ENCODE assay signal across 5 cellular contexts in genomic region chr11:61882267-61882666, GRCh38. TPM values are rescaled to one million over a fixed set of nuclear protein-coding genes. Genes with fewer than 3 reads are reported as not detected.
"Had no signal": no experiment of that assay in that cellular context is flagged by ENCODE, and none has a peak within 500 bp of the region (broad histone marks: within the 10 kb centered on the region; RNA-seq: fewer than 3 reads in every experiment).

No MANE protein-coding gene starts in this region.

RNA-seq across cellular contexts. Expression of gene RAB3IL1, which starts 35.1 kb away (rescaled TPM):
- total RNA-seq: activated B cell treated with CpG ODN at 0.5 μM for 24 hours; activated CD8-positive, alpha-beta T cell treated with anti-CD3 and anti-CD28 coated beads for 36 hours; activated T-helper 17 cell treated with anti-CD3 and anti-CD28 coated beads, Interleukin-2, amount 50 U/mL, for 72 hours had no signal
- polyA plus RNA-seq: immature natural killer cell; naive thymus-derived CD4-positive, alpha-beta T cell had no signal
